10 cellular contexts compared by ENCODE assay signal in the genomic region with DNA sequence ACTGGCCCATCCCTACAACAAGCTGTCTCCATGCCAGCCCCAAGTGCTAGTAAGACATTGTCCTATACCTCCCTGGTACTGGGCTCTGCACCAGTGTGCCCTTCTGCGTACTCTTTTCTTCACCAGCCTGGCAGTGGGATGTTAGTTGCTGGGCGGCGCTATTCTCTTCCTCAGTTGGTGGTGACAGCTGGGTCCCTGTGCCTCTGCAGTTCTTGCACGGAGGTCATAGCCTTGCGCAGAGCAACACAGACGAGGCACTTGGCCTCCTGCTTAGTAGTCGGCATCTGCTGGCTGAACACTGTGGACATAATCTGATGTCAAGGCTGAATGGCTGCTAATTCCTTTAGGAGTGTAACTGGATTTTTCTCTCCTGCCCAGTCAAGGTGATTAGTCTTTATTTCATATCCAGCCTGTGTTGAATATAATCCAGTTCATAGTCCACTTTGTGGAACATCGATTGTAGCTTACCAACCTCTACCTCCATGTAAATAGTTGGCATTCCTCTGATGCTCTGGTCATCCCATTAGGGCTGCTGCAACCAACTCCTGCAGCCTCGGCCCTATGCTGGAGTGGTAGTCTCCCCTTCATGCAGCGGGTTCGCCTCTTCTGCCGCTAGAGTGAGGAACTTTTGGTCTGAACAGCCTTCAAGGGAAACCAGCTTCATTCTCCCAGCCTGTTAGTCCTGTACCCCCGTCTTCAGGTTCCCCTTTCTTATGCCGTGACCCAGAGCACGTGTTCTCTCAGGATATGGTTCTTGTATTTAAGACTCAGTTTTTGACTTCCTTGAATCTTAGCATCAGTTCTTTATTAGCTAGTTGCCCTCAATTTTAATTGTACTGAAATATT. TPM values are rescaled to one million over a fixed set of nuclear protein-coding genes. Genes with fewer than 3 reads are reported as not detected.
DNase-seq lines count a peak whose midpoint lies in the region; ATAC-seq, FAIRE-seq and TF ChIP-seq lines count a peak whose summit lies in the region.
"Had no signal": no experiment of that assay in that cellular context is flagged by ENCODE, and none has a peak within 500 bp of the region (broad histone marks: within the 10 kb centered on the region; RNA-seq: fewer than 3 reads in every experiment).

No MANE protein-coding gene starts in this region.

- H3K79me2 ChIP-seq in parathyroid adenoma (peaks cover 10% of the 10 kb centered on the region), smooth muscle cell (ENCODE audit: low read depth) (peaks cover 23% of the 10 kb centered on the region)

- H3K4me1 Mint-ChIP-seq in activated T-cell treated with anti-CD3 and anti-CD28 coated beads, Interleukin-2, amount 50 U/mL, for 72 hours (ENCODE audit: low read depth): peaks cover 34% of the 10 kb centered on the region

- H3K27me3 ChIP-seq in parathyroid adenoma (ENCODE audit: control insufficient read depth, insufficient read depth, low read length): no peaks in the 10 kb centered on the region
- no peaks in the 10 kb centered on the region for H3K27me3 ChIP-seq in smooth muscle cell (ENCODE audit: low read depth)
- no peaks in the 10 kb centered on the region for H3K27me3 ChIP-seq in BE2C
- H3K27me3 ChIP-seq: left lung had no signal

- H3K27ac ChIP-seq in parathyroid adenoma (peak overlapping the region; percentile 53), smooth muscle cell (ENCODE audit: low read depth) (no peak overlapping the region)
- H3K27ac ChIP-seq: left lung, thoracic aorta had no signal

- peak overlapping the region; percentile 61 to 76 for H3K4me3 Mint-ChIP-seq in activated T-cell treated with anti-CD3 and anti-CD28 coated beads, Interleukin-2, amount 50 U/mL, for 72 hours
- H3K4me3 Mint-ChIP-seq: GM23338 had no signal

- H3K4me2 ChIP-seq in parathyroid adenoma (ENCODE audit: low read length) (no peak overlapping the region), smooth muscle cell (no peak overlapping the region)
- H3K4me2 ChIP-seq: GM23338 had no signal

- ATAC-seq in HG02870 (IDR thresholded peaks at IDR 0.05; ENCODE audit: unreplicated experiment): peak; percentile 42
- peak; percentile 19 to 22 for ATAC-seq in activated T-cell treated with anti-CD3 and anti-CD28 coated beads, Interleukin-2, amount 50 U/mL, for 72 hours (replicated peaks in 1 of 2)
- ATAC-seq: GM23338, left lung had no signal

- 92% methylated on average over 15 of the region's 15 CpGs for WGBS in smooth muscle cell (ENCODE audit: low lambda C conversion rate)

- no peak overlapping the region for H2AFZ ChIP-seq in parathyroid adenoma
- H2AFZ ChIP-seq in smooth muscle cell (ENCODE audit: low read depth): no peak overlapping the region
- H2AFZ ChIP-seq: GM23338 had no signal

- H3K27me3 Mint-ChIP-seq in activated T-cell treated with anti-CD3 and anti-CD28 coated beads, Interleukin-2, amount 50 U/mL, for 72 hours (ENCODE audit: low read depth): no peaks in the 10 kb centered on the region

- DNase-seq in GM18507 (ENCODE audit: extremely low spot score, insufficient read length, low read depth) (no peak), smooth muscle cell (lab: John Stamatoyannopoulos, UW; ENCODE audit: unreplicated experiment) (no peak), kidney glomerular epithelial cell (lab: John Stamatoyannopoulos, UW) (no peak), BE2C (no peak)
- DNase-seq in activated T-cell treated with anti-CD3 and anti-CD28 coated beads, Interleukin-2, amount 50 U/mL, for 72 hours: no peak
- DNase-seq: left lung had no signal

- H3K9me3 ChIP-seq in parathyroid adenoma (ENCODE audit: control insufficient read depth, low read length) (no peaks in the 10 kb centered on the region), smooth muscle cell (replicated peaks; ENCODE audit: low read depth) (no peaks in the 10 kb centered on the region), BE2C (no peaks in the 10 kb centered on the region)
- H3K9me3 ChIP-seq: left lung, thoracic aorta had no signal

- H3K36me3 ChIP-seq in parathyroid adenoma (ENCODE audit: control insufficient read depth, insufficient read depth, low read length) (no peaks in the 10 kb centered on the region), smooth muscle cell (ENCODE audit: low read depth) (no peaks in the 10 kb centered on the region), BE2C (peaks cover 65% of the 10 kb centered on the region)

- TF ChIP-seq CTCF in parathyroid adenoma (IDR thresholded peaks at IDR 0.05): no peak
- no peak for TF ChIP-seq CTCF in smooth muscle cell (IDR thresholded peaks at IDR 0.05; ENCODE audit: borderline replicate concordance, insufficient read depth, poor library complexity, severe bottlenecking)
- no peak for TF ChIP-seq CTCF in BE2C (IDR thresholded peaks at IDR 0.05; ENCODE audit: low read depth, low read length)

- H3K4me3 ChIP-seq in parathyroid adenoma (ENCODE audit: low read depth, low read length): no peak overlapping the region
- no peak overlapping the region for H3K4me3 ChIP-seq in smooth muscle cell
- no peak overlapping the region for H3K4me3 ChIP-seq in BE2C (ENCODE audit: low read depth, low read length)
- H3K4me3 ChIP-seq: GM23338, left lung, thoracic aorta had no signal

- H3K9me3 Mint-ChIP-seq in activated T-cell treated with anti-CD3 and anti-CD28 coated beads, Interleukin-2, amount 50 U/mL, for 72 hours: no peaks in the 10 kb centered on the region
- H3K9me3 Mint-ChIP-seq: GM23338 had no signal

- H3K27ac Mint-ChIP-seq in activated T-cell treated with anti-CD3 and anti-CD28 coated beads, Interleukin-2, amount 50 U/mL, for 72 hours: peak overlapping the region; percentile 73
- H3K27ac Mint-ChIP-seq: GM23338 had no signal

- peak; percentile 39 for FAIRE-seq in GM18507 (lab: Jason Lieb, UNC)

- H3K36me3 Mint-ChIP-seq in activated T-cell treated with anti-CD3 and anti-CD28 coated beads, Interleukin-2, amount 50 U/mL, for 72 hours (ENCODE audit: insufficient read depth in 2 of 2): peaks cover 2 to 7% of the 10 kb centered on the region in 2 donors

- no peaks in the 10 kb centered on the region for H3F3A ChIP-seq in smooth muscle cell (ENCODE audit: low read depth)

- H3K9ac ChIP-seq in parathyroid adenoma (no peak overlapping the region), smooth muscle cell (ENCODE audit: low read depth) (no peak overlapping the region)

- peaks cover 60% of the 10 kb centered on the region for H3K4me1 ChIP-seq in parathyroid adenoma
- H3K4me1 ChIP-seq in smooth muscle cell (ENCODE audit: low read depth): peaks cover 10% of the 10 kb centered on the region
- H3K4me1 ChIP-seq in BE2C: no peaks in the 10 kb centered on the region

- H4K20me1 ChIP-seq in smooth muscle cell (ENCODE audit: low read depth): peaks cover 58% of the 10 kb centered on the region

RNA-seq across cellular contexts. Expression of a gene that starts 32.9 kb away (rescaled TPM):
- total RNA-seq in activated T-cell treated with anti-CD3 and anti-CD28 coated beads, Interleukin-2, amount 50 U/mL, for 72 hours: 10 to 100 TPM; 63.0 to 63.6 TPM
- 39.2 and 47.7 TPM in 2 replicates for total RNA-seq in smooth muscle cell
- 6.4 and 8.1 TPM in 2 replicates for polyA plus RNA-seq in smooth muscle cell
- 115 TPM for polyA plus RNA-seq in BE2C (2012; ENCODE audit: insufficient read depth, insufficient read length, low read depth)

RNA-seq across cellular contexts. Expression of a gene that starts 33.3 kb away (rescaled TPM):
- 10 to 100 TPM; 21.1 to 31.0 TPM for total RNA-seq in activated T-cell treated with anti-CD3 and anti-CD28 coated beads, Interleukin-2, amount 50 U/mL, for 72 hours
- total RNA-seq in smooth muscle cell: 14.8 and 17.4 TPM in 2 replicates
- polyA plus RNA-seq in smooth muscle cell: 60.7 and 68.2 TPM in 2 replicates
- polyA plus RNA-seq in BE2C (2012; ENCODE audit: insufficient read depth, insufficient read length, low read depth): 24.4 TPM
